ENCODE assay signal across 20 cellular contexts in the genomic region with DNA sequence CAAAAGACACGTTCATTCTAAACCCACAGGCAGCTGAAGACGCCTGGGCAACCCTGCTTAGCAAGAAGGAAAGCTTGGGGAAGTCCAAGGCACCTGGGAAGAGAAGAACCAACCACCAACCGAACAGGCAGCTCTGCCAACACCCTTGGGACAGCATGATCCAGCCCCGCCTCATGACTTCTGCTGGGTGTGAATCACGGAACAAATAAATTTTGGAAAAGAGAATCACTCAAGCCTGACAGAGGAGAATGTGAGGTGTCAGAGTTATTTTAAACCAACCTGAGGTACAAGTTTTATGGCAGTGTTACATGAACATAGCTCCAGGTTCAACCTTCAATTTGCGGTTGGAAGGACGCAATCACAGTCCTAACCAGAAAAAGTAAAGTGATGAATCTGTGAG. TPM values are rescaled to one million over a fixed set of nuclear protein-coding genes. Genes with fewer than 3 reads are reported as not detected.
DNase-seq lines count a peak whose midpoint lies in the region; ATAC-seq, FAIRE-seq and TF ChIP-seq lines count a peak whose summit lies in the region.
"Had no signal": no experiment of that assay in that cellular context is flagged by ENCODE, and none has a peak within 500 bp of the region (broad histone marks: within the 10 kb centered on the region; RNA-seq: fewer than 3 reads in every experiment).

No MANE protein-coding gene starts in this region.

- H3K36me3 Mint-ChIP-seq in type B pancreatic cell, result no peaks in the 10 kb centered on the region

- ATAC-seq in GM19035 (IDR thresholded peaks at IDR 0.05; ENCODE audit: unreplicated experiment) (no peak), GM21367 (IDR thresholded peaks at IDR 0.05; ENCODE audit: unreplicated experiment) (no peak)
- ATAC-seq: Panc1 had no signal

- peak overlapping the region; percentile 19 for H3K27ac Mint-ChIP-seq in type B pancreatic cell
- H3K27ac Mint-ChIP-seq: CD4-positive, CD25-positive, alpha-beta regulatory T cell; H9 had no signal

- H3K9me3 Mint-ChIP-seq in type B pancreatic cell, result peaks cover 6% of the 10 kb centered on the region

- H3K27ac ChIP-seq in RWPE1 (peak overlapping the region; percentile 86), keratinocyte (ENCODE audit: control insufficient read depth, insufficient read depth, low read length) (peak overlapping the region; percentile 36)
- H3K27ac ChIP-seq: KMS-11, SJSA1 had no signal

- no peaks in the 10 kb centered on the region for H3K9me1 ChIP-seq in keratinocyte (ENCODE audit: control insufficient read depth, extremely low read depth, insufficient read depth, low read length)

- POLR2A ChIA-PET in RWPE1 (lab: Yijun Ruan, JAX; ENCODE audit: low non-redundant PET), result interaction anchor here (0.7 kb wide), 1 partner anchor 242 kb away, joined by 3 read pairs; no protein-coding TSS in a partner anchor

- DNase-seq in RWPE1 (ENCODE audit: low spot score) (peak; percentile 71), epithelial cell of esophagus (ENCODE audit: low read depth) (peak; percentile 92), keratinocyte (ENCODE audit: low read depth, low spot score) (peak; percentile 75), type B pancreatic cell (ENCODE audit: extremely low spot score, unreplicated experiment) (no peak), SIG-M5 treated with dmso at 0.1 percent for 504 hours (lab: John Stamatoyannopoulos, UW; ENCODE audit: unreplicated experiment) (no peak), H7 (no peak)
- DNase-seq: BE2C; CD4-positive, CD25-positive, alpha-beta regulatory T cell; DMS79; H9; MV-4-11; NCI-H1694; NCI-H2107; NCI-H510A had no signal

- peak; percentile 97 for FAIRE-seq in keratinocyte (lab: Jason Lieb, UNC)

- peaks cover 2% of the 10 kb centered on the region for H3K27me3 Mint-ChIP-seq in type B pancreatic cell
- H3K27me3 Mint-ChIP-seq: CD4-positive, CD25-positive, alpha-beta regulatory T cell had no signal

- no peaks in the 10 kb centered on the region for H3K79me2 ChIP-seq in keratinocyte (ENCODE audit: control insufficient read depth, insufficient read depth, low read length)

- peak overlapping the region; percentile 10 for H2AFZ ChIP-seq in keratinocyte (ENCODE audit: control insufficient read depth, low read length)

- H4K20me1 ChIP-seq in keratinocyte (ENCODE audit: control insufficient read depth, extremely low read depth, insufficient read depth, low read length), result no peaks in the 10 kb centered on the region

- no peak overlapping the region for H3K9ac ChIP-seq in keratinocyte (ENCODE audit: control insufficient read depth, extremely low read depth, insufficient read depth, low read length)
- H3K9ac ChIP-seq: KMS-11 had no signal

- no peak for TF ChIP-seq CTCF in RWPE1 (conservative IDR thresholded peaks at IDR 0.05; ENCODE audit: low read depth)
- TF ChIP-seq CTCF in epithelial cell of esophagus (IDR thresholded peaks at IDR 0.05; ENCODE audit: insufficient read depth, low read depth, low read length, missing control alignments), result no peak
- no peak for TF ChIP-seq CTCF in keratinocyte (optimal IDR thresholded peaks at IDR 0.05 in 1 of 3, IDR thresholded peaks at IDR 0.05 in 1 of 3, conservative IDR thresholded peaks at IDR 0.05 in 1 of 3; ENCODE audit: extremely low read depth in 1 of 3, insufficient read depth in 2 of 3, low read length in 3 of 3)
- TF ChIP-seq CTCF in type B pancreatic cell (conservative IDR thresholded peaks at IDR 0.05), result no peak

- H3K9me3 ChIP-seq in keratinocyte (ENCODE audit: control insufficient read depth, low read depth, low read length), result peaks cover 12% of the 10 kb centered on the region
- H3K9me3 ChIP-seq: BE2C had no signal

- CTCF ChIA-PET in RWPE1 (lab: Yijun Ruan, JAX), result no interaction called here

- H3K4me1 Mint-ChIP-seq in type B pancreatic cell (ENCODE audit: unreplicated experiment), result no peaks in the 10 kb centered on the region
- H3K4me1 Mint-ChIP-seq: CD4-positive, CD25-positive, alpha-beta regulatory T cell; H9 had no signal

- H3K4me3 ChIP-seq in epithelial cell of esophagus (ENCODE audit: low read length), result no peak overlapping the region
- no peak overlapping the region for H3K4me3 ChIP-seq in keratinocyte (ENCODE audit: control insufficient read depth in 2 of 3, extremely low read depth in 1 of 3, insufficient read depth in 2 of 3, low read depth in 1 of 3, low read length in 3 of 3)
- no peak overlapping the region for H3K4me3 ChIP-seq in H7 (ENCODE audit: insufficient read depth, low read depth, low read length)
- H3K4me3 ChIP-seq: SJSA1 had no signal

- H3K4me3 Mint-ChIP-seq in type B pancreatic cell, result no peak overlapping the region
- H3K4me3 Mint-ChIP-seq: CD4-positive, CD25-positive, alpha-beta regulatory T cell; H9 had no signal

- no peaks in the 10 kb centered on the region for H3K36me3 ChIP-seq in keratinocyte (ENCODE audit: control insufficient read depth in 2 of 2, extremely low read depth in 1 of 2, insufficient read depth in 2 of 2, low read length in 2 of 2)
- H3K36me3 ChIP-seq in H7 (replicated peaks; ENCODE audit: control insufficient read depth, insufficient read depth, low read length), result no peaks in the 10 kb centered on the region
- H3K36me3 ChIP-seq: BE2C, SJSA1 had no signal

- H3K27me3 ChIP-seq in keratinocyte (ENCODE audit: control insufficient read depth, extremely low read depth, insufficient read depth, low read length) (no peaks in the 10 kb centered on the region), H7 (ENCODE audit: control insufficient read depth, insufficient read depth, low read length) (no peaks in the 10 kb centered on the region)
- H3K27me3 ChIP-seq: BE2C had no signal

- dilution Hi-C loops in keratinocyte (cut with MboI; ENCODE audit: extremely low pct_ligation_motif_present, low sequenced_read_pairs), result no loop called here

- peak overlapping the region; percentile 62 for H3K4me2 ChIP-seq in keratinocyte (ENCODE audit: control insufficient read depth, extremely low read depth, insufficient read depth, low read depth, low read length)
- H3K4me2 ChIP-seq: KMS-11 had no signal

- H3K4me1 ChIP-seq in keratinocyte (ENCODE audit: control insufficient read depth, extremely low read depth, insufficient read depth, low read length), result peaks cover 17% of the 10 kb centered on the region
- H3K4me1 ChIP-seq: BE2C, SJSA1 had no signal

RNA-seq across cellular contexts. Expression of gene PADI4, which starts 10.0 kb away (rescaled TPM):
- polyA plus RNA-seq in keratinocyte, result 0.03 to 0.32 TPM (median 0.05 TPM) in 3 replicates
- not detected for polyA plus RNA-seq in keratinocyte (2011; ENCODE audit: low read depth)
- 0.04 TPM in 1 of 2 replicates, not detected in the other for polyA plus RNA-seq in keratinocyte (2011; cell fraction: cytosol; rRNA removed)
- polyA plus RNA-seq in keratinocyte (2011; cell fraction: nucleus; rRNA removed), result not detected in 2 replicates
- 0.05 TPM in 1 of 2 replicates, not detected in the other for polyA plus RNA-seq in keratinocyte (2012; ENCODE audit: low replicate concordance)
- 1.6 TPM in 1 of 3 replicates, not detected in the others for polyA minus RNA-seq in keratinocyte
- not detected for polyA minus RNA-seq in keratinocyte (2011; cell fraction: cytosol; rRNA and poly(A)+ RNA removed)
- polyA minus RNA-seq in keratinocyte (2011; cell fraction: nucleus; rRNA and poly(A)+ RNA removed), result not detected in 2 replicates
- not detected in 2 replicates for total RNA-seq in type B pancreatic cell (ENCODE audit: low replicate concordance)
- total RNA-seq in H7 (2014; rRNA removed; shearing (Covaris generic)), result 0.62 TPM in 1 of 2 replicates, not detected in the other
- total RNA-seq: A673, SJSA1 had no signal

RNA-seq across cellular contexts. Expression of gene PADI3, which starts 49.1 kb away (rescaled TPM):
- polyA plus RNA-seq in keratinocyte, result 4.2 to 6.1 TPM (median 5.2 TPM) in 3 replicates
- 0.30 TPM for polyA plus RNA-seq in keratinocyte (2011; ENCODE audit: low read depth)
- polyA plus RNA-seq in keratinocyte (2011; cell fraction: cytosol; rRNA removed), result 2.7 and 3.6 TPM in 2 replicates
- 5.7 and 7.7 TPM in 2 replicates for polyA plus RNA-seq in keratinocyte (2011; cell fraction: nucleus; rRNA removed)
- polyA plus RNA-seq in keratinocyte (2012; ENCODE audit: low replicate concordance), result 0.72 and 5.7 TPM in 2 replicates
- 7.2 to 13.8 TPM (median 9.6 TPM) in 3 replicates for polyA minus RNA-seq in keratinocyte
- 5.4 TPM for polyA minus RNA-seq in keratinocyte (2011; cell fraction: cytosol; rRNA and poly(A)+ RNA removed)
- 3.7 and 5.0 TPM in 2 replicates for polyA minus RNA-seq in keratinocyte (2011; cell fraction: nucleus; rRNA and poly(A)+ RNA removed)
- not detected in 2 replicates for total RNA-seq in type B pancreatic cell (ENCODE audit: low replicate concordance)
- total RNA-seq in H7 (2014; rRNA removed; shearing (Covaris generic)), result 1.2 and 4.1 TPM in 2 replicates
- total RNA-seq: CD4-positive, CD25-positive, alpha-beta regulatory T cell had no signal
- polyA plus RNA-seq: CD4-positive, CD25-positive, alpha-beta regulatory T cell had no signal

Comparison
In these comparisons a context has a peak if more than half of its experiments do, and no peak if none do; other contexts are left out.
1. DNase-seq: peak in RWPE1 (single experiment), epithelial cell of esophagus (single experiment) and keratinocyte (single experiment); none in type B pancreatic cell (single experiment), SIG-M5 treated with dmso at 0.1 percent for 504 hours (single experiment) and H7 (single experiment).